Comparison of ENCODE assay signal across 8 cellular contexts in genomic region chrX:23667239-23668177, GRCh38. TPM values are rescaled to one million over a fixed set of nuclear protein-coding genes. Genes with fewer than 3 reads are reported as not detected.
DNase-seq lines count a peak whose midpoint lies in the region; ATAC-seq, FAIRE-seq and TF ChIP-seq lines count a peak whose summit lies in the region.

TSS of gene PRDX4 (plus strand) at chrX:23667493. CDS start at chrX:23667571, 78 bp downstream.

- DNase-seq in CD8-positive, alpha-beta T cell = peak; percentile 37 to 78 (median 63)
- peak; percentile 57 for DNase-seq in HPDE6-E6E7 (ENCODE audit: extremely low spot score)
- DNase-seq in NOMO-1 (lab: John Stamatoyannopoulos, UW; ENCODE audit: unreplicated experiment in 2 of 2) = peak; percentile 48 to 82
- peak; percentile 31 to 78 for DNase-seq in H1 (ENCODE audit: low read depth in 1 of 2, low spot score in 2 of 2)
- peak; percentile 90 for DNase-seq in mesendoderm
- peak; percentile 58 for DNase-seq in stimulated activated CD8-positive, alpha-beta memory T cell treated with anti-CD3 and anti-CD28 coated beads, Interleukin-12 subunit alpha, Interleukin-12 subunit beta, amount 100 ng/mL, for 4 hours (ENCODE audit: low read depth)

- peak within 1 kb of the TSS; percentile 92 for H3K4me3 Mint-ChIP-seq in CD8-positive, alpha-beta T cell

- H3K27ac ChIP-seq in CD8-positive, alpha-beta T cell (ENCODE audit: low read depth, low read length) = peak within 1 kb of the TSS; percentile 68
- H3K27ac ChIP-seq in H1 (ENCODE audit: low read depth, low read length) (peak within 1 kb of the TSS; percentile 58), mesendoderm (ENCODE audit: low read depth, low read length) (peak within 1 kb of the TSS; percentile 57)

- H2BK20ac ChIP-seq in H1 (ENCODE audit: low read length) = no peak within 1 kb of the TSS

- peak within 1 kb of the TSS; percentile 68 for H4K91ac ChIP-seq in H1 (replicated peaks; ENCODE audit: insufficient read length, low read length)

- H4K8ac ChIP-seq in H1 (ENCODE audit: extremely low read depth, insufficient read depth, low read length) (peak within 1 kb of the TSS; percentile 65; the same call in 1 of the 2 replicates), mesendoderm (ENCODE audit: low read depth, low read length) (peak within 1 kb of the TSS; percentile 15)

- no peaks in the 10 kb centered on the region for H3K36me3 ChIP-seq in CD8-positive, alpha-beta T cell (ENCODE audit: insufficient read depth, low read length)
- peaks cover 0 to 6% (median 3%) of the 10 kb centered on the region in 4 experiments; a peak in 3 of 8 replicates for H3K36me3 ChIP-seq in H1 (ENCODE audit: control insufficient read depth in 2 of 4, insufficient read depth in 4 of 4, low read length in 3 of 4)
- no peaks in the 10 kb centered on the region for H3K36me3 ChIP-seq in mesendoderm (ENCODE audit: control insufficient read depth, insufficient read depth, low read length)

- peak within 1 kb of the TSS; percentile 48 for H3K18ac ChIP-seq in H1 (ENCODE audit: extremely low read depth, low read length)
- H3K18ac ChIP-seq in mesendoderm (ENCODE audit: low read length) = no peak within 1 kb of the TSS

- POLR2A ChIA-PET in CD8-positive, alpha-beta T cell (lab: Charles Lee) = interaction anchor here (1.0 to 1.5 kb wide), 2 partner anchors 239 to 358 kb away, joined by 3 to 4 read pairs; no protein-coding TSS in a partner anchor
- POLR2A ChIA-PET in activated CD8-positive, alpha-beta memory T cell treated with anti-CD3 and anti-CD28 coated beads for 36 hours (lab: Charles Lee) = interaction anchor here (0.5 to 1.2 kb wide), 2 partner anchors 115 to 358 kb away, joined by 3 read pairs; partner anchors contain the start of gene SAT1
- POLR2A ChIA-PET in H1 (lab: Charles Lee; ENCODE audit: partially characterized antibody) = interaction anchor here (1.2 to 1.3 kb wide), 2 partner anchors 162 to 797 kb away, joined by 3 read pairs; partner anchors contain the start of gene PDK3

- H3K4me2 ChIP-seq in H1 (ENCODE audit: insufficient read depth in 1 of 2, low read depth in 2 of 2, low read length in 2 of 2) = peak within 1 kb of the TSS; percentile 81 to 88
- H3K4me2 ChIP-seq in mesendoderm (ENCODE audit: low read length) = peak within 1 kb of the TSS; percentile 77

- peaks cover 0 to 15% of the 10 kb centered on the region in 2 experiments; a peak in 2 of 4 replicates for H3K79me2 ChIP-seq in H1 (ENCODE audit: control insufficient read depth in 1 of 2, insufficient read depth in 2 of 2, low read length in 2 of 2)
- peaks cover 11% of the 10 kb centered on the region for H3K79me2 ChIP-seq in mesendoderm (ENCODE audit: control insufficient read depth, insufficient read depth, low read length)

- H2BK120ac ChIP-seq in H1 (replicated peaks; ENCODE audit: low read depth, low read length) (no peak within 1 kb of the TSS), mesendoderm (ENCODE audit: low read depth, low read length) (no peak within 1 kb of the TSS)

- H3K79me1 ChIP-seq in H1 (ENCODE audit: low read depth, low read length) (no peaks in the 10 kb centered on the region), mesendoderm (ENCODE audit: low read length) (no peaks in the 10 kb centered on the region)

- H3K4ac ChIP-seq in H1 (replicated peaks; ENCODE audit: insufficient read length, low read depth, low read length) = no peak within 1 kb of the TSS
- no peak within 1 kb of the TSS for H3K4ac ChIP-seq in mesendoderm (ENCODE audit: low read depth, low read length)

- H3K4me1 Mint-ChIP-seq in CD8-positive, alpha-beta T cell (ENCODE audit: low read depth) = peaks cover 25% of the 10 kb centered on the region

- H3K23ac ChIP-seq in H1 (ENCODE audit: insufficient read length) (no peak within 1 kb of the TSS), mesendoderm (ENCODE audit: low read length) (peak within 1 kb of the TSS; percentile 94)

- TF ChIP-seq EP300 in H1 (IDR thresholded peaks at IDR 0.05; ENCODE audit: borderline replicate concordance in 1 of 2, low read depth in 2 of 2, low read length in 2 of 2) = no peak

- H3K9me3 ChIP-seq in CD8-positive, alpha-beta T cell (ENCODE audit: low read length) = no peaks in the 10 kb centered on the region
- no peaks in the 10 kb centered on the region for H3K9me3 ChIP-seq in H1 (ENCODE audit: insufficient read depth in 2 of 2, low read depth in 1 of 2, low read length in 1 of 2)

- no peak for TF ChIP-seq RAD21 in H1 (IDR thresholded peaks at IDR 0.05 in 1 of 2, conservative IDR thresholded peaks at IDR 0.05 in 1 of 2; ENCODE audit: low read depth in 2 of 2, low read length in 2 of 2)

- no peak within 1 kb of the TSS for H2BK12ac ChIP-seq in H1 (ENCODE audit: low read depth, low read length)

- peaks cover 15% of the 10 kb centered on the region for H3K36me3 Mint-ChIP-seq in CD8-positive, alpha-beta T cell

- H3K56ac ChIP-seq in H1 (replicated peaks; ENCODE audit: insufficient read length, low read depth, low read length) (peak within 1 kb of the TSS; percentile 69), mesendoderm (ENCODE audit: low read length) (peak within 1 kb of the TSS; percentile 94)

- H2BK5ac ChIP-seq in H1 (ENCODE audit: low read depth, low read length) = no peak within 1 kb of the TSS
- H2BK5ac ChIP-seq in mesendoderm (ENCODE audit: low read length) = no peak within 1 kb of the TSS

- no peaks in the 10 kb centered on the region for H3K27me3 Mint-ChIP-seq in CD8-positive, alpha-beta T cell (ENCODE audit: low read depth)

- no peaks in the 10 kb centered on the region for H3K9me3 Mint-ChIP-seq in CD8-positive, alpha-beta T cell

- intact Hi-C loops in CD8-positive, alpha-beta T cell (cut with DNase I, micrococcal nuclease) = loop anchor here (1.0 to 10.0 kb wide), 7 partner anchors 75 to 485 kb away; partner anchors contain the start of genes APOO (in 2 of the 2), ACOT9 (in 1 of the 2), EIF2S3 (in 1 of the 2) and KLHL15 (in 1 of the 2)

- peak; percentile 33 to 68; a peak in 1 of 3 replicates for TF ChIP-seq POLR2A in H1 (IDR thresholded peaks at IDR 0.05; ENCODE audit: control extremely low read depth in 1 of 2, low read depth in 2 of 2, low read length in 2 of 2)

- H3K4me3 ChIP-seq in CD8-positive, alpha-beta T cell (ENCODE audit: low read depth, low read length) = peak within 1 kb of the TSS; percentile 67
- H3K4me3 ChIP-seq in H1 (ENCODE audit: extremely low read depth in 1 of 4, insufficient read depth in 2 of 4, low read depth in 3 of 4, low read length in 4 of 4) (peak within 1 kb of the TSS; percentile 47 to 79 (median 66)), mesendoderm (ENCODE audit: low read length) (peak within 1 kb of the TSS; percentile 67)

- TF ChIP-seq CTCF in CD8-positive, alpha-beta T cell (IDR thresholded peaks at IDR 0.05) = no peak
- no peak for TF ChIP-seq CTCF in H1 (IDR thresholded peaks at IDR 0.05; ENCODE audit: control extremely low read depth in 1 of 3, insufficient read depth in 1 of 3, low read depth in 1 of 3, low read length in 3 of 3)

- no peak within 1 kb of the TSS for H3K14ac ChIP-seq in H1 (ENCODE audit: insufficient read length)

- H3K4me1 ChIP-seq in CD8-positive, alpha-beta T cell (ENCODE audit: insufficient read depth, low read length) = peaks cover 11% of the 10 kb centered on the region
- H3K4me1 ChIP-seq in H1 (replicated peaks in 1 of 4; ENCODE audit: control insufficient read depth in 3 of 4, insufficient read depth in 4 of 4, low read length in 3 of 4) = peaks cover 0 to 12% (median 0%) of the 10 kb centered on the region in 4 experiments; a peak in 2 of 7 replicates
- H3K4me1 ChIP-seq in mesendoderm (ENCODE audit: control insufficient read depth, low read depth, low read length) = no peaks in the 10 kb centered on the region

- H2AK5ac ChIP-seq in H1 (ENCODE audit: low read depth, low read length) = no peak within 1 kb of the TSS
- H2AK5ac ChIP-seq in mesendoderm (ENCODE audit: low read length) = no peak within 1 kb of the TSS

- H3K9ac ChIP-seq in H1 (replicated peaks in 1 of 4; ENCODE audit: extremely low read depth in 1 of 4, low read depth in 3 of 4, low read length in 3 of 4) = peak within 1 kb of the TSS; percentile 43 to 84 (median 73)
- H3K9ac ChIP-seq in mesendoderm (ENCODE audit: low read length) = peak within 1 kb of the TSS; percentile 88

- ATAC-seq in CD8-positive, alpha-beta T cell = peak; percentile 85
- ATAC-seq in GM19463 (IDR thresholded peaks at IDR 0.05; ENCODE audit: unreplicated experiment) = peak; percentile 60

- CTCF ChIA-PET in CD8-positive, alpha-beta T cell (lab: Charles Lee) = no interaction called here
- CTCF ChIA-PET in activated CD8-positive, alpha-beta memory T cell treated with anti-CD3 and anti-CD28 coated beads for 36 hours (lab: Charles Lee) = interaction anchor here (0.6 kb wide), 1 partner anchor 575 kb away, joined by 3 read pairs; no protein-coding TSS in a partner anchor
- CTCF ChIA-PET in H1 (lab: Charles Lee; ENCODE audit: partially characterized antibody) = no interaction called here

- no peak within 1 kb of the TSS; the same call in 1 of the 2 replicates for H2AFZ ChIP-seq in H1 (ENCODE audit: low read length)

- H3K27ac Mint-ChIP-seq in CD8-positive, alpha-beta T cell = peak within 1 kb of the TSS; percentile 86

- no peak within 1 kb of the TSS for H2BK15ac ChIP-seq in H1 (ENCODE audit: low read length)
- no peak within 1 kb of the TSS for H2BK15ac ChIP-seq in mesendoderm (replicated peaks; ENCODE audit: low read depth)

- H3K27me3 ChIP-seq in CD8-positive, alpha-beta T cell (ENCODE audit: insufficient read depth, low read length) = no peaks in the 10 kb centered on the region
- H3K27me3 ChIP-seq in H1 (replicated peaks in 1 of 4; ENCODE audit: control insufficient read depth in 3 of 4, extremely low read depth in 1 of 4, insufficient read depth in 3 of 4, low read length in 3 of 4) = no peaks in the 10 kb centered on the region
- no peaks in the 10 kb centered on the region for H3K27me3 ChIP-seq in mesendoderm (ENCODE audit: insufficient read depth, low read length, poor library complexity)

- 2% methylated on average over 30 of the region's 73 CpGs; no CpG with 5 or more reads in 1 of the 2 experiments for WGBS in H1 (ENCODE audit: extremely low coverage in 1 of 2, insufficient coverage in 1 of 2, insufficient read length in 1 of 2, insufficient replicate concordance in 2 of 2, low coverage in 1 of 2, low lambda C conversion rate in 2 of 2, missing lambda C conversion rate in 1 of 2), 2 experiments
- WGBS in mesendoderm (ENCODE audit: extremely low coverage, insufficient coverage, low lambda C conversion rate) = no CpG with 5 or more reads among the region's 73 CpGs

- H4K5ac ChIP-seq in H1 (ENCODE audit: insufficient read length, low read depth, low read length) (peak within 1 kb of the TSS; percentile 71), mesendoderm (ENCODE audit: low read length) (no peak within 1 kb of the TSS)

- H4K20me1 ChIP-seq in H1 (replicated peaks in 1 of 2; ENCODE audit: control insufficient read depth in 1 of 2, insufficient read depth in 2 of 2, low read length in 2 of 2) = peaks cover 0 to 1% of the 10 kb centered on the region in 2 experiments

- H3K23me2 ChIP-seq in H1 (ENCODE audit: low read depth, low read length) = 0 out of 2 replicates have a peak, but pooled peaks cover 2% of the 10 kb centered on the region

- FAIRE-seq in H1 (lab: Jason Lieb, UNC) = no peak

RNA-seq across cellular contexts. Expression of gene PRDX4, which starts in this region (rescaled TPM):
- total RNA-seq in CD8-positive, alpha-beta T cell = 1 to 10 TPM; 2.2 to 3.6 TPM
- total RNA-seq in activated CD8-positive, alpha-beta memory T cell treated with anti-CD3 and anti-CD28 coated beads for 36 hours = 10 to 100 TPM; 63.4 to 65.5 TPM
- total RNA-seq in H1 (2021; fragmentation: NEBNext Ultra II Directional; extraction: Animal tissue kit (Norgen Biotek cat#: 25700)) = 130 and 133 TPM in 2 replicates
- polyA plus RNA-seq in H1 (2011; rRNA removed) = 109 and 130 TPM in 2 replicates
- 117 TPM for polyA plus RNA-seq in H1 (2011; cell fraction: cytosol; rRNA removed)
- 57.4 TPM for polyA plus RNA-seq in H1 (2011; cell fraction: nucleus; rRNA removed)
- 133 to 175 TPM (median 146 TPM) in 4 replicates for polyA plus RNA-seq in H1 (2012, experiment 1 of 2)
- 352 TPM for polyA plus RNA-seq in H1 (2012, experiment 2 of 2)
- 243 TPM for polyA plus RNA-seq in H1 (2013, experiment 1 of 2)
- polyA plus RNA-seq in H1 (2013, experiment 2 of 2) = 283 TPM
- 39.9 and 94.3 TPM in 2 replicates for polyA minus RNA-seq in H1 (2011; rRNA and poly(A)+ RNA removed)
- 44.6 TPM for polyA minus RNA-seq in H1 (2011; cell fraction: cytosol; rRNA and poly(A)+ RNA removed)
- 28.3 TPM for polyA minus RNA-seq in H1 (2011; cell fraction: nucleus; rRNA and poly(A)+ RNA removed)
- 168 TPM for polyA plus RNA-seq in mesendoderm (2013, experiment 1 of 2)
- polyA plus RNA-seq in mesendoderm (2013, experiment 2 of 2) = 165 TPM

Comparison
In these comparisons a context has a peak if more than half of its experiments do, and no peak if none do; other contexts are left out.
1. Peak in every context shown above with its lines: DNase-seq, ATAC-seq, H3K4me3 ChIP-seq and H3K27ac ChIP-seq.
2. RNA of gene PRDX4 (total RNA-seq): 130 to 133 TPM in H1 and 63.4 to 65.5 TPM in activated CD8-positive, alpha-beta memory T cell treated with anti-CD3 and anti-CD28 coated beads for 36 hours; 2.2 to 3.6 TPM in CD8-positive, alpha-beta T cell; every median in the first group is over 10 times any median in the second.